In the genomic region with DNA sequence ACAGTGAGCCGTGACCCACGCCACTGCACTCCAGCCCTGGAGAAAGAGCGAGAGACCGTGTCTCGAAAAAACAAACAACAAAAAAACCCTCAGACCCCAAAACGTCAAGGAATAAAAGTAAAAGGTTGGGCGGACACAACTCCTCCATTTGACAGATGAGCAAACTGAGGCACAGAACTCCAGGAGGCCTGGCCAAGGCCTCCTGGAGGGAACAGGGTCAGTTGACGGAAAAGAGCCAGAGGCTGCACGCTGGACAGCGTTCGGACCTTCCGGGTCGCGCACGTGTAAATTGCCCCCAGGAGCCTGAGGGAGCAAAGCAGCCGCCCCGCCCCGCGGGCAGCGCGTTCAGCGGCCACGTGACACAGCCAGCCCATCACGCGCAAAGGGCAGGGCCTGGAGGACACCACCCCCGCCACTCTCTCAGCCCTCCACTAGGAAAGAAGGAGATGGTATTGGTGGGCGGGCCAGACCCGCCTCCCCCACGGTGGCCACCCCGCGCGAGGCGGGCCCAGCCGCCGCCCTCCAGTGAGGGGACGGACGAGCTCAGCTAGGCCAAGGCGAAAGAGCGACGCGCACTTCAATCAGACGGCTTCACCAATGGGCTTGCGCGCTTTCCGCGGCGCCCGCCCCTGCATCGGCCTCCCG, we compare ENCODE assay signal across 1 cellular context.
TF ChIP-seq lines count a peak whose summit lies in the region.

No MANE protein-coding gene starts in this region.

TF ChIP-seq in K562, 482 proteins besides CTCF, POLR2A, EP300 and RAD21 (continued from another document and continues in another):
- TF ChIP-seq TSHZ1 (CRISPR knock-in tag; IDR thresholded peaks at IDR 0.05) = peak; percentile 43; the same call in 1 of the 2 replicates
- no peak for TF ChIP-seq XRCC3 (IDR thresholded peaks at IDR 0.05)
- TF ChIP-seq CC2D1A (IDR thresholded peaks at IDR 0.05) = peak; percentile 78
- TF ChIP-seq JUN (IDR thresholded peaks at IDR 0.05; ENCODE audit: borderline replicate concordance, low read depth, low read length) = peak; percentile 46; the same call in 1 of the 2 replicates
- no peak for TF ChIP-seq JUN (CRISPR knock-in tag; IDR thresholded peaks at IDR 0.05; ENCODE audit: borderline replicate concordance)
- TF ChIP-seq FOXM1 (IDR thresholded peaks at IDR 0.05; ENCODE audit: low read depth) = peak; percentile 46
- TF ChIP-seq FOXM1 (CRISPR knock-in tag; IDR thresholded peaks at IDR 0.05; ENCODE audit: low read depth) = no peak
- TF ChIP-seq ZNF280B (CRISPR knock-in tag; IDR thresholded peaks at IDR 0.05) = no peak
- TF ChIP-seq CBFA2T2 (conservative IDR thresholded peaks at IDR 0.05) = peak; percentile 74
- no peak for TF ChIP-seq BACH1 (tag; IDR thresholded peaks at IDR 0.05)
- no peak for TF ChIP-seq ZBTB5 (IDR thresholded peaks at IDR 0.05)
- TF ChIP-seq TAF1 (IDR thresholded peaks at IDR 0.05; ENCODE audit: control insufficient read depth, extremely low read depth, insufficient read depth, low read length, severe bottlenecking) = no peak
- TF ChIP-seq ZBTB26 (CRISPR knock-in tag; IDR thresholded peaks at IDR 0.05) = no peak
- TF ChIP-seq MEF2D (tag; conservative IDR thresholded peaks at IDR 0.05; ENCODE audit: low read depth) = 0 out of 2 replicates have a peak, but pooled peaks have one; percentile 50
- TF ChIP-seq, protein P1, sequence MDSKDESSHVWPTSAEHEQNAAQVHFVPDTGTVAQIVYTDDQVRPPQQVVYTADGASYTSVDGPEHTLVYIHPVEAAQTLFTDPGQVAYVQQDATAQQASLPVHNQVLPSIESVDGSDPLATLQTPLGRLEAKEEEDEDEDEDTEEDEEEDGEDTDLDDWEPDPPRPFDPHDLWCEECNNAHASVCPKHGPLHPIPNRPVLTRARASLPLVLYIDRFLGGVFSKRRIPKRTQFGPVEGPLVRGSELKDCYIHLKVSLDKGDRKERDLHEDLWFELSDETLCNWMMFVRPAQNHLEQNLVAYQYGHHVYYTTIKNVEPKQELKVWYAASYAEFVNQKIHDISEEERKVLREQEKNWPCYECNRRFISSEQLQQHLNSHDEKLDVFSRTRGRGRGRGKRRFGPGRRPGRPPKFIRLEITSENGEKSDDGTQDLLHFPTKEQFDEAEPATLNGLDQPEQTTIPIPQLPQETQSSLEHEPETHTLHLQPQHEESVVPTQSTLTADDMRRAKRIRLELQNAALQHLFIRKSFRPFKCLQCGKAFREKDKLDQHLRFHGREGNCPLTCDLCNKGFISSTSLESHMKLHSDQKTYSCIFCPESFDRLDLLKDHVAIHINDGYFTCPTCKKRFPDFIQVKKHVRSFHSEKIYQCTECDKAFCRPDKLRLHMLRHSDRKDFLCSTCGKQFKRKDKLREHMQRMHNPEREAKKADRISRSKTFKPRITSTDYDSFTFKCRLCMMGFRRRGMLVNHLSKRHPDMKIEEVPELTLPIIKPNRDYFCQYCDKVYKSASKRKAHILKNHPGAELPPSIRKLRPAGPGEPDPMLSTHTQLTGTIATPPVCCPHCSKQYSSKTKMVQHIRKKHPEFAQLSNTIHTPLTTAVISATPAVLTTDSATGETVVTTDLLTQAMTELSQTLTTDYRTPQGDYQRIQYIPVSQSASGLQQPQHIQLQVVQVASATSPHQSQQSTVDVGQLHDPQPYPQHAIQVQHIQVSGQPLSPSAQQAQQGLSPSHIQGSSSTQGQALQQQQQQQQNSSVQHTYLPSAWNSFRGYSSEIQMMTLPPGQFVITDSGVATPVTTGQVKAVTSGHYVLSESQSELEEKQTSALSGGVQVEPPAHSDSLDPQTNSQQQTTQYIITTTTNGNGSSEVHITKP (IDR thresholded peaks at IDR 0.05; ENCODE audit: partially characterized antibody) = no peak
- TF ChIP-seq, protein P2, sequence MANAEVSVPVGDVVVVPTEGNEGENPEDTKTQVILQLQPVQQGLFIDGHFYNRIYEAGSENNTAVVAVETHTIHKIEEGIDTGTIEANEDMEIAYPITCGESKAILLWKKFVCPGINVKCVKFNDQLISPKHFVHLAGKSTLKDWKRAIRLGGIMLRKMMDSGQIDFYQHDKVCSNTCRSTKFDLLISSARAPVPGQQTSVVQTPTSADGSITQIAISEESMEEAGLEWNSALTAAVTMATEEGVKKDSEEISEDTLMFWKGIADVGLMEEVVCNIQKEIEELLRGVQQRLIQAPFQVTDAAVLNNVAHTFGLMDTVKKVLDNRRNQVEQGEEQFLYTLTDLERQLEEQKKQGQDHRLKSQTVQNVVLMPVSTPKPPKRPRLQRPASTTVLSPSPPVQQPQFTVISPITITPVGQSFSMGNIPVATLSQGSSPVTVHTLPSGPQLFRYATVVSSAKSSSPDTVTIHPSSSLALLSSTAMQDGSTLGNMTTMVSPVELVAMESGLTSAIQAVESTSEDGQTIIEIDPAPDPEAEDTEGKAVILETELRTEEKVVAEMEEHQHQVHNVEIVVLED (CRISPR knock-in tag; IDR thresholded peaks at IDR 0.05) = peak; percentile 77
- no peak for TF ChIP-seq MTF1 (CRISPR knock-in tag; IDR thresholded peaks at IDR 0.05; ENCODE audit: borderline replicate concordance)
- TF ChIP-seq THAP12 (CRISPR knock-in tag; IDR thresholded peaks at IDR 0.05) = no peak
- TF ChIP-seq SREBF2 (CRISPR knock-in tag; IDR thresholded peaks at IDR 0.05) = no peak
- TF ChIP-seq MAFF (IDR thresholded peaks at IDR 0.05; ENCODE audit: low read length) = no peak
- no peak for TF ChIP-seq TCFL5 (CRISPR knock-in tag; conservative IDR thresholded peaks at IDR 0.05)
- TF ChIP-seq ETS2 (tag; IDR thresholded peaks at IDR 0.05; ENCODE audit: borderline replicate concordance, poor library complexity, severe bottlenecking) = no peak
- no peak for TF ChIP-seq TCF7 (IDR thresholded peaks at IDR 0.05; ENCODE audit: borderline replicate concordance)
- peak; percentile 50 for TF ChIP-seq HMGN3 (IDR thresholded peaks at IDR 0.05; ENCODE audit: borderline replicate concordance, extremely low read depth, insufficient read length, low read depth, low read length)
- TF ChIP-seq PML (IDR thresholded peaks at IDR 0.05; ENCODE audit: low read length) = no peak; the same call in 1 of the 2 replicates
- TF ChIP-seq FOXK2 (conservative IDR thresholded peaks at IDR 0.05 in 1 of 2, IDR thresholded peaks at IDR 0.05 in 1 of 2; ENCODE audit: low read depth in 2 of 2) = peak; percentile 29 to 64; a peak in 3 of 4 replicates
- no peak for TF ChIP-seq RB1 (IDR thresholded peaks at IDR 0.05; ENCODE audit: low read depth)
- no peak for TF ChIP-seq ZNF12 (CRISPR knock-in tag; IDR thresholded peaks at IDR 0.05)
- TF ChIP-seq ZNF707 (CRISPR knock-in tag; conservative IDR thresholded peaks at IDR 0.05) = no peak
- no peak; the same call in 1 of the 2 replicates for TF ChIP-seq ATF1 (CRISPR knock-in tag; IDR thresholded peaks at IDR 0.05)
- no peak; the same call in 1 of the 2 replicates for TF ChIP-seq ATF1 (tag; IDR thresholded peaks at IDR 0.05)
- 0 out of 2 replicates have a peak, but pooled peaks have one; percentile 36 for TF ChIP-seq E2F5 (CRISPR knock-in tag; IDR thresholded peaks at IDR 0.05)
- no peak; the same call in 1 of the 2 replicates for TF ChIP-seq JUND (IDR thresholded peaks at IDR 0.05; ENCODE audit: borderline replicate concordance, low read depth, low read length)
- TF ChIP-seq JUND (tag; IDR thresholded peaks at IDR 0.05; ENCODE audit: borderline replicate concordance, low read depth, low read length) = no peak; the same call in 2 of the 3 replicates
- 0 out of 2 replicates have a peak, but pooled peaks have one; percentile 65 for TF ChIP-seq ZNF780A (CRISPR knock-in tag; IDR thresholded peaks at IDR 0.05)
- no peak for TF ChIP-seq ZNF766 (CRISPR knock-in tag; conservative IDR thresholded peaks at IDR 0.05)
- 0 out of 2 replicates have a peak, but pooled peaks have one; percentile 15 for TF ChIP-seq TEAD4 (IDR thresholded peaks at IDR 0.05; ENCODE audit: low read length)
- TF ChIP-seq TEAD4 (CRISPR knock-in tag; IDR thresholded peaks at IDR 0.05; ENCODE audit: borderline replicate concordance) = no peak
